ENCODE assay signal across 9 cellular contexts in genomic region chr17:50721194-50722010, GRCh38. TPM values are rescaled to one million over a fixed set of nuclear protein-coding genes. Genes with fewer than 3 reads are reported as not detected.
A peak's percentile ranks its signal among the peaks of the same experiment; 100 is the strongest.
DNase-seq lines count a peak whose midpoint lies in the region; ATAC-seq and TF ChIP-seq lines count a peak whose summit lies in the region.
"Had no signal": no experiment of that assay in that cellular context is flagged by ENCODE, and none has a peak within 500 bp of the region (broad histone marks: within the 10 kb centered on the region; RNA-seq: fewer than 3 reads in every experiment).

No MANE protein-coding gene starts in this region.

- peak overlapping the region; percentile 99 for H3K27ac Mint-ChIP-seq in activated naive CD8-positive, alpha-beta T cell treated with anti-CD3 and anti-CD28 coated beads, Interleukin-2, amount 10 ng/mL, durations not matched to agents 7 days and 5 days
- peak overlapping the region; percentile 97 for H3K27ac Mint-ChIP-seq in type B pancreatic cell

- H3K4me1 Mint-ChIP-seq in activated naive CD8-positive, alpha-beta T cell treated with anti-CD3 and anti-CD28 coated beads, Interleukin-2, amount 10 ng/mL, durations not matched to agents 7 days and 5 days = peaks cover 18% of the 10 kb centered on the region
- H3K4me1 Mint-ChIP-seq in type B pancreatic cell (ENCODE audit: unreplicated experiment) = peaks cover 17% of the 10 kb centered on the region

- no peak for ATAC-seq in activated naive CD8-positive, alpha-beta T cell treated with anti-CD3 and anti-CD28 coated beads, Interleukin-2, amount 10 ng/mL, durations not matched to agents 7 days and 5 days (ENCODE audit: low read depth)
- no peak for ATAC-seq in left lung
- ATAC-seq in GM19035 (IDR thresholded peaks at IDR 0.05; ENCODE audit: unreplicated experiment) = no peak
- no peak for ATAC-seq in GM21576 (IDR thresholded peaks at IDR 0.05; ENCODE audit: unreplicated experiment)

- H3K27ac ChIP-seq in HUES48 (ENCODE audit: low read depth, low read length) = no peak overlapping the region
- H3K27ac ChIP-seq in left lung = peak overlapping the region in 1 of 2 donors; percentile 95

- peaks cover 4% of the 10 kb centered on the region for H3K36me3 Mint-ChIP-seq in activated naive CD8-positive, alpha-beta T cell treated with anti-CD3 and anti-CD28 coated beads, Interleukin-2, amount 10 ng/mL, durations not matched to agents 7 days and 5 days
- no peaks in the 10 kb centered on the region for H3K36me3 Mint-ChIP-seq in type B pancreatic cell

- H3K4me3 Mint-ChIP-seq in activated naive CD8-positive, alpha-beta T cell treated with anti-CD3 and anti-CD28 coated beads, Interleukin-2, amount 10 ng/mL, durations not matched to agents 7 days and 5 days = peak overlapping the region; percentile 97
- peak overlapping the region; percentile 96 for H3K4me3 Mint-ChIP-seq in type B pancreatic cell

- H3K36me3 ChIP-seq in BE2C (peaks cover 15% of the 10 kb centered on the region), HUES48 (ENCODE audit: control insufficient read depth, insufficient read depth, low read length) (peaks cover 4% of the 10 kb centered on the region; the same call in 1 of the 2 replicates), left lung (no peaks in the 10 kb centered on the region)

- H3K4me1 ChIP-seq in BE2C (peaks cover 6% of the 10 kb centered on the region), HUES48 (ENCODE audit: control insufficient read depth, insufficient read depth, low read length) (peaks cover 17% of the 10 kb centered on the region), left lung (peaks cover 26 to 73% of the 10 kb centered on the region in 2 donors)

- peak overlapping the region; percentile 100 for H3K9ac ChIP-seq in HUES48 (ENCODE audit: low read depth, low read length)

- POLR2A ChIA-PET in activated naive CD8-positive, alpha-beta T cell treated with anti-CD3 and anti-CD28 coated beads, Interleukin-2, amount 10 ng/mL, durations not matched to agents 7 days and 5 days (lab: Charles Lee) = interaction anchor here (0.7 to 1.0 kb wide), 2 partner anchors 13 to 23 kb away, joined by 3 to 4 read pairs; no protein-coding TSS in a partner anchor

- no peaks in the 10 kb centered on the region for H3K27me3 ChIP-seq in BE2C
- no peaks in the 10 kb centered on the region for H3K27me3 ChIP-seq in HUES48 (ENCODE audit: control insufficient read depth, insufficient read depth, low read length)
- H3K27me3 ChIP-seq in left lung = no peaks in the 10 kb centered on the region

- intact Hi-C loops in left lung (cut with DNase I) = no loop called here

- H3K9me3 Mint-ChIP-seq in activated naive CD8-positive, alpha-beta T cell treated with anti-CD3 and anti-CD28 coated beads, Interleukin-2, amount 10 ng/mL, durations not matched to agents 7 days and 5 days = no peaks in the 10 kb centered on the region
- H3K9me3 Mint-ChIP-seq in type B pancreatic cell = no peaks in the 10 kb centered on the region

- H3K9me3 ChIP-seq in BE2C (no peaks in the 10 kb centered on the region), HUES48 (ENCODE audit: control insufficient read depth, insufficient read depth, low read length) (no peaks in the 10 kb centered on the region), left lung (no peaks in the 10 kb centered on the region)

- H3K27me3 Mint-ChIP-seq in activated naive CD8-positive, alpha-beta T cell treated with anti-CD3 and anti-CD28 coated beads, Interleukin-2, amount 10 ng/mL, durations not matched to agents 7 days and 5 days = no peaks in the 10 kb centered on the region
- no peaks in the 10 kb centered on the region for H3K27me3 Mint-ChIP-seq in type B pancreatic cell

- TF ChIP-seq CTCF in BE2C (IDR thresholded peaks at IDR 0.05; ENCODE audit: low read depth, low read length) = no peak
- no peak for TF ChIP-seq CTCF in left lung (IDR thresholded peaks at IDR 0.05)
- TF ChIP-seq CTCF in type B pancreatic cell (conservative IDR thresholded peaks at IDR 0.05) = no peak

- H3K4me3 ChIP-seq in BE2C (ENCODE audit: low read depth, low read length) (peak overlapping the region; percentile 91), HUES48 (ENCODE audit: low read depth, low read length) (peak overlapping the region; percentile 96), left lung (peak overlapping the region; percentile 71 to 96)

- no peak for DNase-seq in BE2C
- DNase-seq in activated naive CD8-positive, alpha-beta T cell treated with anti-CD3 and anti-CD28 coated beads, Interleukin-2, amount 10 ng/mL, durations not matched to agents 7 days and 5 days = no peak
- no peak for DNase-seq in left lung
- no peak for DNase-seq in type B pancreatic cell (ENCODE audit: extremely low spot score, unreplicated experiment)
- DNase-seq in NCI-H2227 treated with DMSO at 0.1 percent for 48 hours (lab: John Stamatoyannopoulos, UW) = no peak

RNA-seq across cellular contexts. Expression of gene LUC7L3, which starts 2.0 kb away (rescaled TPM):
- 137 TPM for polyA plus RNA-seq in BE2C (2012; ENCODE audit: insufficient read depth, insufficient read length, low read depth)
- 100 to 1,000 TPM; 184 to 200 TPM for total RNA-seq in activated naive CD8-positive, alpha-beta T cell treated with anti-CD3 and anti-CD28 coated beads, Interleukin-2, amount 10 ng/mL, durations not matched to agents 7 days and 5 days
- total RNA-seq in left lung (10 to 100 TPM; 76.1 to 89.2 TPM), type B pancreatic cell (ENCODE audit: low replicate concordance) (83.4 and 157 TPM in 2 replicates)

RNA-seq across cellular contexts. Expression of gene ANKRD40, which starts 13.7 kb away (rescaled TPM):
- 32.3 TPM for polyA plus RNA-seq in BE2C (2012; ENCODE audit: insufficient read depth, insufficient read length, low read depth)
- total RNA-seq in activated naive CD8-positive, alpha-beta T cell treated with anti-CD3 and anti-CD28 coated beads, Interleukin-2, amount 10 ng/mL, durations not matched to agents 7 days and 5 days = 10 to 100 TPM; 30.3 to 31.4 TPM
- total RNA-seq in left lung = 10 to 100 TPM; 42.2 to 47.1 TPM
- total RNA-seq in type B pancreatic cell (ENCODE audit: low replicate concordance) = 21.0 and 38.4 TPM in 2 replicates

RNA-seq across cellular contexts. Expression of gene ANKRD40CL, which starts 45.9 kb away (rescaled TPM):
- polyA plus RNA-seq in BE2C (2012; ENCODE audit: insufficient read depth, insufficient read length, low read depth) = not detected
- total RNA-seq in activated naive CD8-positive, alpha-beta T cell treated with anti-CD3 and anti-CD28 coated beads, Interleukin-2, amount 10 ng/mL, durations not matched to agents 7 days and 5 days = not detected
- not detected for total RNA-seq in left lung
- total RNA-seq in type B pancreatic cell (ENCODE audit: low replicate concordance) = 0.90 TPM in 1 of 2 replicates, not detected in the other
- total RNA-seq: pulmonary artery endothelial cell had no signal
